In the genomic region with DNA sequence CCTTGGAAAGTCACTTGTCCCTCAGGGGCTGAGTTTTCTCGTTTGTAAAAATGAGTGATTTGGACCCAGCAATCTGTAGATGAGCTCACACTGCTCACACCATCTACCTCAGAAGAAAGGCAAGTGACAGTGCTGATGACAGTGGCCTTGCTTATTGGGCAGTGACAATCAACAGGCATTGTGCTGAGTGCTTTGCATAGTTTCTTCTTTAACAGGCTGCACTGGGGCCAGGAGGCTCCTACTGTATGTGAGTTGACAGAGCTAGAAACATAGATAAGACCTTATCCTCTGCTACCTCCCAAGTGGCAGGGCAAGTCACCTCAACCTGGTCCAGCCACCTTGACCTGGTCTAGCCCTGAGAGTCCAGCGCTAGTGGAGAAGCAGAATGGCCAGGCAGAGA, we compare ENCODE assay signal across 2 cellular contexts.
TF ChIP-seq lines count a peak whose summit lies in the region.

No MANE protein-coding gene starts in this region.

TF ChIP-seq in IMR-90, 13 proteins besides CTCF, POLR2A, EP300 and RAD21 (continued from another document):
- TF ChIP-seq RFX5 (IDR thresholded peaks at IDR 0.05; ENCODE audit: low read depth, low read length) (no peak), MAZ (IDR thresholded peaks at IDR 0.05; ENCODE audit: borderline replicate concordance, low read depth, low read length) (no peak), SMC3 (IDR thresholded peaks at IDR 0.05; ENCODE audit: low read depth, low read length) (no peak), MAFK (IDR thresholded peaks at IDR 0.05; ENCODE audit: low read depth, low read length) (no peak), RCOR1 (IDR thresholded peaks at IDR 0.05; ENCODE audit: insufficient replicate concordance, low read length) (no peak), MXI1 (IDR thresholded peaks at IDR 0.05; ENCODE audit: borderline replicate concordance, low read depth, low read length) (no peak), BHLHE40 (IDR thresholded peaks at IDR 0.05; ENCODE audit: low read depth, low read length) (no peak), NFE2L2 (IDR thresholded peaks at IDR 0.05; ENCODE audit: low read depth, low read length) (no peak), CEBPB (IDR thresholded peaks at IDR 0.05; ENCODE audit: low read depth, low read length) (no peak), FOS (IDR thresholded peaks at IDR 0.05; ENCODE audit: low read depth, low read length) (no peak)
- TF ChIP-seq, protein P1, sequence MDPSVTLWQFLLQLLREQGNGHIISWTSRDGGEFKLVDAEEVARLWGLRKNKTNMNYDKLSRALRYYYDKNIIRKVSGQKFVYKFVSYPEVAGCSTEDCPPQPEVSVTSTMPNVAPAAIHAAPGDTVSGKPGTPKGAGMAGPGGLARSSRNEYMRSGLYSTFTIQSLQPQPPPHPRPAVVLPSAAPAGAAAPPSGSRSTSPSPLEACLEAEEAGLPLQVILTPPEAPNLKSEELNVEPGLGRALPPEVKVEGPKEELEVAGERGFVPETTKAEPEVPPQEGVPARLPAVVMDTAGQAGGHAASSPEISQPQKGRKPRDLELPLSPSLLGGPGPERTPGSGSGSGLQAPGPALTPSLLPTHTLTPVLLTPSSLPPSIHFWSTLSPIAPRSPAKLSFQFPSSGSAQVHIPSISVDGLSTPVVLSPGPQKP (IDR thresholded peaks at IDR 0.05; ENCODE audit: borderline replicate concordance, low read depth, low read length): no peak
- TF ChIP-seq, protein P2, sequence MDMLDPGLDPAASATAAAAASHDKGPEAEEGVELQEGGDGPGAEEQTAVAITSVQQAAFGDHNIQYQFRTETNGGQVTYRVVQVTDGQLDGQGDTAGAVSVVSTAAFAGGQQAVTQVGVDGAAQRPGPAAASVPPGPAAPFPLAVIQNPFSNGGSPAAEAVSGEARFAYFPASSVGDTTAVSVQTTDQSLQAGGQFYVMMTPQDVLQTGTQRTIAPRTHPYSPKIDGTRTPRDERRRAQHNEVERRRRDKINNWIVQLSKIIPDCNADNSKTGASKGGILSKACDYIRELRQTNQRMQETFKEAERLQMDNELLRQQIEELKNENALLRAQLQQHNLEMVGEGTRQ (IDR thresholded peaks at IDR 0.05; ENCODE audit: low read depth, low read length): no peak
TF ChIP-seq in IMR-90: peak in this region for 0.

TF ChIP-seq in GM12891, 5 proteins besides CTCF, POLR2A, EP300 and RAD21:
- no peak for TF ChIP-seq PAX5 (IDR thresholded peaks at IDR 0.05; ENCODE audit: insufficient read depth, low read length, severe bottlenecking)
- no peak for TF ChIP-seq POLR2AphosphoS5 (IDR thresholded peaks at IDR 0.05; ENCODE audit: low read depth, low read length)
- TF ChIP-seq POU2F2 (IDR thresholded peaks at IDR 0.05; ENCODE audit: low read depth, low read length): no peak
- TF ChIP-seq TAF1 (IDR thresholded peaks at IDR 0.05; ENCODE audit: low read depth, low read length): no peak
- TF ChIP-seq SPI1 (IDR thresholded peaks at IDR 0.05; ENCODE audit: low read depth, low read length): no peak
TF ChIP-seq in GM12891: peak in this region for 0.
